Comparison of ENCODE assay signal across 29 cellular contexts in genomic region chr5:61887271-61887670, GRCh38.
"Had no signal": no experiment of that assay in that cellular context is flagged by ENCODE, and none has a peak within 500 bp of the region (broad histone marks: within the 10 kb centered on the region; RNA-seq: fewer than 3 reads in every experiment).

No MANE protein-coding gene starts in this region.

- H3K4me3 Mint-ChIP-seq: immature natural killer cell; naive thymus-derived CD4-positive, alpha-beta T cell; nephron; neural progenitor cell; stimulated activated effector memory CD8-positive, alpha-beta T cell treated with anti-CD3 and anti-CD28 coated beads, Interleukin-12 subunit alpha, Interleukin-12 subunit beta, amount 100 ng/mL, for 72 hours had no signal

- H3K9me3 ChIP-seq: thyroid gland, vagina had no signal

- H3K79me2 ChIP-seq: parathyroid adenoma had no signal

- H3K4me1 Mint-ChIP-seq: immature natural killer cell; naive thymus-derived CD4-positive, alpha-beta T cell; nephron; stimulated activated effector memory CD8-positive, alpha-beta T cell treated with anti-CD3 and anti-CD28 coated beads, Interleukin-12 subunit alpha, Interleukin-12 subunit beta, amount 100 ng/mL, for 72 hours had no signal

- H3K27ac ChIP-seq: epithelial cell of prostate, left lung, neural progenitor cell, parathyroid adenoma, right atrium auricular region, stomach, thyroid gland, vagina had no signal

- ATAC-seq: esophagus mucosa; left cardiac atrium; left lung; naive thymus-derived CD4-positive, alpha-beta T cell; sciatic nerve; stimulated activated effector memory CD8-positive, alpha-beta T cell treated with anti-CD3 and anti-CD28 coated beads, Interleukin-12 subunit alpha, Interleukin-12 subunit beta, amount 100 ng/mL, for 72 hours had no signal

- H3K27ac Mint-ChIP-seq: immature natural killer cell; naive thymus-derived CD4-positive, alpha-beta T cell; nephron; neural progenitor cell; progenitor cell of endocrine pancreas; stimulated activated effector memory CD8-positive, alpha-beta T cell treated with anti-CD3 and anti-CD28 coated beads, Interleukin-12 subunit alpha, Interleukin-12 subunit beta, amount 100 ng/mL, for 72 hours had no signal

- H3K9ac ChIP-seq: neural progenitor cell, parathyroid adenoma had no signal

- H3K36me3 Mint-ChIP-seq: immature natural killer cell; neural progenitor cell; stimulated activated effector memory CD8-positive, alpha-beta T cell treated with anti-CD3 and anti-CD28 coated beads, Interleukin-12 subunit alpha, Interleukin-12 subunit beta, amount 100 ng/mL, for 72 hours had no signal

- H3K4me1 ChIP-seq: left lung, parathyroid adenoma, right atrium auricular region, stomach, thyroid gland, vagina had no signal

- H3K27me3 ChIP-seq: left lung, neural progenitor cell, right atrium auricular region, stomach, thyroid gland, vagina had no signal

- H2AFZ ChIP-seq: neural progenitor cell, parathyroid adenoma had no signal

- H3K4me3 ChIP-seq: left lung, neural progenitor cell, right atrium auricular region, smooth muscle cell, stomach, thyroid gland, vagina had no signal

- DNase-seq: cortex of kidney; effector CD4-positive, alpha-beta T cell; foreskin melanocyte; hypothalamus; immature natural killer cell; kidney; left cardiac atrium; left lung; mesendoderm; midbrain; naive thymus-derived CD4-positive, alpha-beta T cell; stimulated activated CD4-positive, alpha-beta T cell treated with anti-CD3 and anti-CD28 coated beads, Interleukin-12 subunit alpha, Interleukin-12 subunit beta, amount 100 ng/mL, for 4 hours; stimulated activated CD4-positive, alpha-beta T cell treated with anti-CD3 and anti-CD28 coated beads, Interleukin-1b, Interleukin-23, amount 100 ng/mL, for 48 hours; stimulated activated CD4-positive, alpha-beta T cell treated with anti-CD3 and anti-CD28 coated beads, Interleukin-4, amount 100 ng/mL, for 24 hours; stimulated activated naive CD4-positive, alpha-beta T cell treated with Interleukin-2 at 50 U/mL for 16 hours; stomach; thyroid gland; trophoblast cell had no signal

- H3K4me2 ChIP-seq: neural progenitor cell, smooth muscle cell had no signal

- H3K36me3 ChIP-seq: left lung, neural progenitor cell, right atrium auricular region, stomach, thyroid gland, vagina had no signal
